Comparison of ENCODE assay signal across 11 cellular contexts in genomic region chr1:184160942-184161698, GRCh38.
DNase-seq lines count a peak whose midpoint lies in the region; TF ChIP-seq lines count a peak whose summit lies in the region.
"Had no signal": no experiment of that assay in that cellular context is flagged by ENCODE, and none has a peak within 500 bp of the region (broad histone marks: within the 10 kb centered on the region; RNA-seq: fewer than 3 reads in every experiment).

No MANE protein-coding gene starts in this region.

- H2AFZ ChIP-seq in OCI-LY3 (ENCODE audit: low read depth, low read length) (no peak overlapping the region), hepatocyte (no peak overlapping the region)

- H4K20me1 ChIP-seq in OCI-LY3 (ENCODE audit: insufficient read depth, low read length) (no peaks in the 10 kb centered on the region), hepatocyte (ENCODE audit: insufficient read depth, poor library complexity, severe bottlenecking) (no peaks in the 10 kb centered on the region)

- H3K27me3 ChIP-seq in OCI-LY3 (ENCODE audit: low read depth, low read length) (no peaks in the 10 kb centered on the region), hepatocyte (no peaks in the 10 kb centered on the region)

- DNase-seq in activated CD4-positive, alpha-beta T cell treated with anti-CD3 and anti-CD28 coated beads for 48 hours: peak; percentile 60
- no peak for DNase-seq in activated CD4-positive, alpha-beta T cell treated with anti-CD3 and anti-CD28 coated beads for 4 hours
- DNase-seq in fibroblast of the conjunctiva (ENCODE audit: low read depth) (peak; percentile 65), hepatocyte (ENCODE audit: low spot score) (no peak), NCI-H2171 (lab: John Stamatoyannopoulos, UW) (no peak), NAMALWA (ENCODE audit: low spot score) (no peak)
- peak; percentile 10 to 20 for DNase-seq in stimulated activated CD4-positive, alpha-beta T cell treated with anti-CD3 and anti-CD28 coated beads, Interleukin-2, amount 100 ng/mL, for 48 hours
- DNase-seq: glutamatergic neuron, GOT3, natural killer cell had no signal

- H3K9me3 ChIP-seq in OCI-LY3 (ENCODE audit: insufficient read depth, low read length) (peaks cover 6% of the 10 kb centered on the region; the same call in 1 of the 2 replicates), hepatocyte (ENCODE audit: low read depth) (no peaks in the 10 kb centered on the region)

- H3K4me2 ChIP-seq in OCI-LY3 (ENCODE audit: low read length): peak overlapping the region; percentile 14
- H3K4me2 ChIP-seq in hepatocyte: no peak overlapping the region

- H3K4me3 ChIP-seq in OCI-LY3 (ENCODE audit: low read length): no peak overlapping the region
- no peak overlapping the region for H3K4me3 ChIP-seq in hepatocyte

- H3K4me1 ChIP-seq in OCI-LY3 (ENCODE audit: low read length) (peaks cover 62% of the 10 kb centered on the region), hepatocyte (ENCODE audit: insufficient read depth) (no peaks in the 10 kb centered on the region)

- TF ChIP-seq CTCF in OCI-LY3 (IDR thresholded peaks at IDR 0.05; ENCODE audit: low read depth, low read length): no peak
- no peak for TF ChIP-seq CTCF in hepatocyte (IDR thresholded peaks at IDR 0.05; ENCODE audit: poor library complexity)

- H3K9ac ChIP-seq in OCI-LY3 (ENCODE audit: low read length): no peak overlapping the region; the same call in 1 of the 2 replicates

- H3K9me2 ChIP-seq in hepatocyte (replicated peaks; ENCODE audit: insufficient read depth): no peaks in the 10 kb centered on the region

- H3K36me3 ChIP-seq in OCI-LY3 (replicated peaks; ENCODE audit: low read depth, low read length) (peaks cover 5% of the 10 kb centered on the region), hepatocyte (replicated peaks; ENCODE audit: insufficient read depth, low read depth) (no peaks in the 10 kb centered on the region)

- H3K27ac ChIP-seq in OCI-LY3 (ENCODE audit: low read length) (peak overlapping the region; percentile 72), hepatocyte (no peak overlapping the region)

- 81% methylated on average over 3 of the region's 3 CpGs for WGBS in hepatocyte (ENCODE audit: low lambda C conversion rate, missing lambda C conversion rate)

- no peaks in the 10 kb centered on the region for H3K79me2 ChIP-seq in OCI-LY3 (ENCODE audit: low read length)
- H3K79me2 ChIP-seq in hepatocyte: no peaks in the 10 kb centered on the region

Comparison
In these comparisons a context has a peak if more than half of its experiments do, and no peak if none do; other contexts are left out.
1. DNase-seq: peak in activated CD4-positive, alpha-beta T cell treated with anti-CD3 and anti-CD28 coated beads for 48 hours (single experiment), fibroblast of the conjunctiva (single experiment) and stimulated activated CD4-positive, alpha-beta T cell treated with anti-CD3 and anti-CD28 coated beads, Interleukin-2, amount 100 ng/mL, for 48 hours (2 of 2); none in activated CD4-positive, alpha-beta T cell treated with anti-CD3 and anti-CD28 coated beads for 4 hours (0 of 2), hepatocyte (single experiment), NCI-H2171 (single experiment) and NAMALWA (single experiment).